In the genomic region with DNA sequence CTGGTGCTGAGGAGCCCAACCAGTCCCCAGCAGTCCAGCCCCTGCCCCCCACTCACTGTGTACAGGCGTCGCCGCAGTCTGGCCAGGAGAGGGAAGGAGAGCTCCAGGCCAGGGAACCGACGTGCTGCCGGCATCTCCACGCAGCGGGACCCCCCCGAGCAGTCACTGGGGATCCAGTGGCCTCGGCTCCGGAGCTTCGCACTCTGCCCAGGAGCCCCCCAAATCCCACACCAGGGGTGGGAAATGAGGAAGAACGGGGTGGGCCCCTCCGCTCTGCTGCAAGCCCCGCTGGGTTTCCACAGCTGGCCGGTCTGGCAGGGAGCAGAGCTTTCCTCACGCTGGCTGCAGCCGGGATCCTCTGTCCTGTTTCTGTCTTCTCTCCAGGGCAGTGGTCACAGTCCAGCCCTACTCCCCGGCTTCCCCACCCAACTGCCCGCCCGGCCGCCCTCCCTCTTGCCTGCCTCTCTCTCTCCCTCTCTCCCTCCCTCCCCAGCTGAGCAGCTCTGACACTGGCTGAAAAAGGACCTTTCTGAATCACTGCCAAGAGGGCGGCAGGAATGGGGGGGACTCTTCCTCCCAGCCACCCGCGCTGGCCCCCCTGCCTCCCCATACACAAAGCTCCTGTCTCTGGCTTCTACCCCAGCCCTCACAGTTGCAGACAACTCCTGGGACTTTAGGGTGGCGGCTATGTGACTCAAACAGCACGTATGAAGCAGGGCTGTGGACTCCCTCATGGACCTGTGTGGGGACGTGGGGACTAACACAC, we compare ENCODE assay signal across 9 cellular contexts. TPM values are rescaled to one million over a fixed set of nuclear protein-coding genes. Genes with fewer than 3 reads are reported as not detected.
DNase-seq lines count a peak whose midpoint lies in the region; ATAC-seq, FAIRE-seq and TF ChIP-seq lines count a peak whose summit lies in the region.
"Had no signal": no experiment of that assay in that cellular context is flagged by ENCODE, and none has a peak within 500 bp of the region (broad histone marks: within the 10 kb centered on the region; RNA-seq: fewer than 3 reads in every experiment).

No MANE protein-coding gene starts in this region.

- H3K4me3 ChIP-seq in BLaER1 treated with 17β-estradiol and CSF1 and Interleukin-3, amounts not matched to agents 10 nM and 100 nM, result peak overlapping the region in 9 of 10 experiments; percentile 9 to 57 (median 41); a peak in 15 of 20 replicates
- H3K4me3 ChIP-seq in RWPE2 (ENCODE audit: severe bottlenecking) (no peak overlapping the region), pancreas (peak overlapping the region in 2 of 4 donors; percentile 8 to 31), HAP-1 (no peak overlapping the region)

- peak overlapping the region; percentile 52 to 88 (median 79); a peak in 21 of 22 replicates for H3K9ac ChIP-seq in BLaER1 treated with 17β-estradiol and CSF1 and Interleukin-3, amounts not matched to agents 10 nM and 100 nM

- H3K4me2 ChIP-seq in BLaER1 treated with 17β-estradiol and CSF1 and Interleukin-3, amounts not matched to agents 10 nM and 100 nM, result peak overlapping the region; percentile 87 to 100 (median 99)

- no peaks in the 10 kb centered on the region for H3K9me3 ChIP-seq in BLaER1 treated with 17β-estradiol and CSF1 and Interleukin-3, amounts not matched to agents 10 nM and 100 nM (replicated peaks in 1 of 11)
- H3K9me3 ChIP-seq in RWPE2 (ENCODE audit: severe bottlenecking) (no peaks in the 10 kb centered on the region), pancreas (no peaks in the 10 kb centered on the region), HAP-1 (no peaks in the 10 kb centered on the region)

- no peak for TF ChIP-seq CTCF in RWPE2 (IDR thresholded peaks at IDR 0.05; ENCODE audit: poor library complexity, severe bottlenecking)
- TF ChIP-seq CTCF in pancreas (IDR thresholded peaks at IDR 0.05), result no peak

- H3K36me3 ChIP-seq in BLaER1 treated with 17β-estradiol and CSF1 and Interleukin-3, amounts not matched to agents 10 nM and 100 nM, result peaks cover 0 to 17% (median 6%) of the 10 kb centered on the region in 11 experiments; a peak in 12 of 22 replicates
- H3K36me3 ChIP-seq in RWPE2 (ENCODE audit: low read depth) (peaks cover 16% of the 10 kb centered on the region), pancreas (no peaks in the 10 kb centered on the region), HAP-1 (replicated peaks) (peaks cover 6% of the 10 kb centered on the region; the same call in 1 of the 2 replicates)

- 19 to 33% methylated on average over 23 to 28 of the region's 28 CpGs for WGBS in pancreas, 2 donors

- DNase-seq in RWPE2 (ENCODE audit: low spot score) (no peak), globus pallidus (ENCODE audit: low spot score) (peak; percentile 95), pancreas (peak in 5 of 6 donors; percentile 42 to 82 (median 50)), NCI-H526 treated with DMSO at 0.1 percent for 48 hours (lab: John Stamatoyannopoulos, UW) (no peak), SIG-M5 (lab: John Stamatoyannopoulos, UW) (no peak), HAP-1 (ENCODE audit: low spot score in 2 of 2) (no peak)

- no peaks in the 10 kb centered on the region for H3K27me3 ChIP-seq in BLaER1 treated with 17β-estradiol and CSF1 and Interleukin-3, amounts not matched to agents 10 nM and 100 nM
- H3K27me3 ChIP-seq in RWPE2 (ENCODE audit: insufficient read depth, poor library complexity, severe bottlenecking), result no peaks in the 10 kb centered on the region
- no peaks in the 10 kb centered on the region for H3K27me3 ChIP-seq in pancreas
- no peaks in the 10 kb centered on the region for H3K27me3 ChIP-seq in HAP-1 (ENCODE audit: low read depth)

- no peak for ATAC-seq in RWPE2 (ENCODE audit: low read depth)
- ATAC-seq in pancreas, result peak; percentile 11 to 38 (median 28)
- no peak for ATAC-seq in GM19328 (IDR thresholded peaks at IDR 0.05; ENCODE audit: unreplicated experiment)
- ATAC-seq: naive thymus-derived CD8-positive, alpha-beta T cell had no signal

- H4K20me1 ChIP-seq in BLaER1 treated with 17β-estradiol and CSF1 and Interleukin-3, amounts not matched to agents 10 nM and 100 nM, result peaks cover 32 to 72% (median 62%) of the 10 kb centered on the region in 11 experiments

- peaks cover 61 to 94% (median 83%) of the 10 kb centered on the region in 10 experiments for H3K4me1 ChIP-seq in BLaER1 treated with 17β-estradiol and CSF1 and Interleukin-3, amounts not matched to agents 10 nM and 100 nM
- peaks cover 14% of the 10 kb centered on the region for H3K4me1 ChIP-seq in RWPE2 (ENCODE audit: insufficient read depth, poor library complexity, severe bottlenecking)
- H3K4me1 ChIP-seq in pancreas, result peaks cover 4 to 24% (median 5%) of the 10 kb centered on the region in 3 donors
- H3K4me1 ChIP-seq in HAP-1, result peaks cover 16% of the 10 kb centered on the region

- peak overlapping the region in 10 of 11 experiments; percentile 21 to 84 (median 56); a peak in 19 of 22 replicates for H3K27ac ChIP-seq in BLaER1 treated with 17β-estradiol and CSF1 and Interleukin-3, amounts not matched to agents 10 nM and 100 nM
- H3K27ac ChIP-seq in RWPE2 (ENCODE audit: poor library complexity, severe bottlenecking) (peak overlapping the region; percentile 98), pancreas (peak overlapping the region in 2 of 4 donors; percentile 47 to 62)

- intact Hi-C loops in pancreas (cut with DNase I), result no loop called here

- in situ Hi-C loops in HAP-1 (cut with MboI; ENCODE audit: low sequenced_read_pairs), result no loop called here

- FAIRE-seq in pancreas (lab: Jason Lieb, UNC), result no peak

RNA-seq across cellular contexts. Expression of gene TNK2, which starts 15.8 kb away (rescaled TPM):
- 10 to 100 TPM; 21.0 to 29.5 (median 22.5) TPM for total RNA-seq in pancreas
- polyA plus RNA-seq in pancreas, result 10 to 100 TPM; 72.8 to 91.2 TPM

Comparison
In these comparisons a context has a peak if more than half of its experiments do, and no peak if none do; other contexts are left out.
1. H3K4me3 ChIP-seq: peak in BLaER1 treated with 17β-estradiol and CSF1 and Interleukin-3, amounts not matched to agents 10 nM and 100 nM (9 of 10); none in RWPE2 (single experiment) and HAP-1 (single experiment).
2. ATAC-seq: peak in pancreas (4 of 4); none in RWPE2 (single experiment) and GM19328 (single experiment).
3. DNase-seq: peak in globus pallidus (single experiment) and pancreas (5 of 6); none in RWPE2 (single experiment), NCI-H526 treated with DMSO at 0.1 percent for 48 hours (single experiment), SIG-M5 (single experiment) and HAP-1 (0 of 2).